ENCODE assay signal across 8 cellular contexts in genomic region chr19:47600246-47601179, GRCh38. TPM values are rescaled to one million over a fixed set of nuclear protein-coding genes. Genes with fewer than 3 reads are reported as not detected.
A peak's percentile ranks its signal among the peaks of the same experiment; 100 is the strongest.
DNase-seq lines count a peak whose midpoint lies in the region; ATAC-seq and TF ChIP-seq lines count a peak whose summit lies in the region.

No MANE protein-coding gene starts in this region.

- H3K4me3 ChIP-seq in prostate gland (peak overlapping the region; percentile 38 to 57), urinary bladder (ENCODE audit: low read depth, low read length) (peak overlapping the region; percentile 32)

- H3K27me3 ChIP-seq in prostate gland (replicated peaks; ENCODE audit: insufficient read depth), result no peaks in the 10 kb centered on the region

- ATAC-seq in GM18498 (IDR thresholded peaks at IDR 0.05; ENCODE audit: unreplicated experiment) (peak; percentile 97), HG02885 (IDR thresholded peaks at IDR 0.05; ENCODE audit: poor library complexity, unreplicated experiment) (peak; percentile 95), left ventricle myocardium superior (peak; percentile 98)

- DNase-seq in NCI-H1694 (lab: John Stamatoyannopoulos, UW) (peak; percentile 99), left ventricle myocardium superior (peak; percentile 100), prostate gland (ENCODE audit: low spot score) (peak; percentile 99)

- H3K36me3 Mint-ChIP-seq in T-helper 1 cell treated with Interleukin-12 subunit alpha and Interleukin-12 subunit beta and Interleukin-4 antibody, amounts not matched to agents 30 μg/mL and 1 μg/mL, for 36 hours (ENCODE audit: low read depth), result no peaks in the 10 kb centered on the region

- TF ChIP-seq CTCF in prostate gland (IDR thresholded peaks at IDR 0.05), result peak in 1 of 4 experiments; percentile 44

- peak overlapping the region; percentile 81 for H3K4me3 Mint-ChIP-seq in T-helper 1 cell treated with Interleukin-12 subunit alpha and Interleukin-12 subunit beta and Interleukin-4 antibody, amounts not matched to agents 30 μg/mL and 1 μg/mL, for 36 hours

- no peaks in the 10 kb centered on the region for H3K9me3 Mint-ChIP-seq in T-helper 1 cell treated with Interleukin-12 subunit alpha and Interleukin-12 subunit beta and Interleukin-4 antibody, amounts not matched to agents 30 μg/mL and 1 μg/mL, for 36 hours

- peak overlapping the region; percentile 88 for H3K27ac Mint-ChIP-seq in T-helper 1 cell treated with Interleukin-12 subunit alpha and Interleukin-12 subunit beta and Interleukin-4 antibody, amounts not matched to agents 30 μg/mL and 1 μg/mL, for 36 hours

- intact Hi-C loops in left ventricle myocardium superior (cut with micrococcal nuclease), result no loop called here
- intact Hi-C loops in prostate gland (cut with DNase I), result loop anchor here (10.0 kb wide), 1 partner anchor 184 kb away; no protein-coding TSS in a partner anchor

- peaks cover 26% of the 10 kb centered on the region for H3K4me1 Mint-ChIP-seq in T-helper 1 cell treated with Interleukin-12 subunit alpha and Interleukin-12 subunit beta and Interleukin-4 antibody, amounts not matched to agents 30 μg/mL and 1 μg/mL, for 36 hours (ENCODE audit: low read depth)

- peaks cover 21% of the 10 kb centered on the region for H3K27me3 Mint-ChIP-seq in T-helper 1 cell treated with Interleukin-12 subunit alpha and Interleukin-12 subunit beta and Interleukin-4 antibody, amounts not matched to agents 30 μg/mL and 1 μg/mL, for 36 hours (ENCODE audit: low read depth)

- H3K27ac ChIP-seq in angular gyrus (ENCODE audit: low read depth, low read length) (peak overlapping the region; percentile 88), prostate gland (peak overlapping the region; percentile 84 to 92), urinary bladder (ENCODE audit: low read depth) (peak overlapping the region; percentile 89)

- H3K9me3 ChIP-seq in prostate gland, result no peaks in the 10 kb centered on the region

- H3K4me1 ChIP-seq in prostate gland (replicated peaks) (peaks cover 3% of the 10 kb centered on the region), urinary bladder (ENCODE audit: insufficient read depth) (no peaks in the 10 kb centered on the region)

- 4% methylated on average over 77 of the region's 77 CpGs for WGBS in prostate gland
- WGBS in urinary bladder, result 3% methylated on average over 77 of the region's 77 CpGs

- H3K36me3 ChIP-seq in prostate gland, result no peaks in the 10 kb centered on the region
- H3K36me3 ChIP-seq in urinary bladder (ENCODE audit: insufficient read depth), result no peaks in the 10 kb centered on the region

- peak; percentile 96 for TF ChIP-seq POLR2A in prostate gland (IDR thresholded peaks at IDR 0.05)

RNA-seq across cellular contexts. Expression of gene BICRA, which starts 8.4 kb away (rescaled TPM):
- total RNA-seq in left ventricle myocardium superior, result 9.5 TPM
- total RNA-seq in prostate gland, result 10 to 100 TPM; 19.4 to 25.3 TPM
- 5.9 TPM for total RNA-seq in urinary bladder
- 10.9 TPM for polyA plus RNA-seq in urinary bladder

RNA-seq across cellular contexts. Expression of gene ZNF541, which starts 27.6 kb away (rescaled TPM):
- total RNA-seq in left ventricle myocardium superior (0.47 TPM), prostate gland (10 to 100 TPM in 1 of 2 donors, under 1 TPM in 1; 0.23 to 13.9 TPM), urinary bladder (0.16 TPM)
- polyA plus RNA-seq in urinary bladder, result 0.25 TPM

Comparison
In these comparisons a context has a peak if more than half of its experiments do, and no peak if none do; other contexts are left out.
1. Peak in every context shown above with its lines: DNase-seq, ATAC-seq, H3K4me3 ChIP-seq and H3K27ac ChIP-seq.